Comparison of ENCODE assay signal across 1 cellular context in the genomic region with DNA sequence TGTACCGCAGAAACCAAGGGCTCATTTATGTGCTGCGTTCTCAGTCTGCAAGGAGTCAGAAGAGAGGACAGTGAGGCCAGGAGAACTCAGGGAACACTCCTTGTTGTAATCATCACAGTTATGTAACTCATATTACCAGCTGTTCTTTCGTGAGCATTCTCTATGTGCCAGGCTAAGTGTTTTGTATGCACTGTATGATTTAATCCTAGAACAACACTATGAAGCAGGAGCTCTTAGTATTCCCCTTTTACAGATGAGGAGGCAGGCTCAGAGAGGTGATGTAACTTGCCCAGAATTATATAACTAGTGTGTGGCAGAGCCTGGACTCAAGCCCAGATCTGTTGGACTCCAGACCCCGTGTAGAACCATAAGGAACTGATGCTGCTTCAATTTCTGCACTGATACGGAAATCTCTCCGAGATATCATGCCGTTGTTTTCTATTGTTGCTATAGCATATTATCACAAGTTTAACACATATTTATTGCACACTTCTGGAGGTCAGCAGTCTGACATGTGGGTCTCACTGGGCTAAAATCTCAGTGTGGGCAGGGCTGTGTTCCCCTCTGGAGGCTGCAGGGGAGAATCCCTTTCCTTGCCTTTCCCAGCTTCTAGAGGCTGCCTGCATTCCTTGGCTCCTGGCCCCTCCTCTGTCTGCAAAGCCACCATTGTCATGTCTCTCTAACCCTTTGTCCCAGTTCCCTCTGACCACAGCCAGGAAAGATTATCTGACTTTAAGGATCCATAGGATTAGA.
TF ChIP-seq lines count a peak whose summit lies in the region.

No MANE protein-coding gene starts in this region.

TF ChIP-seq in GM12878, 131 proteins besides CTCF, POLR2A, EP300 and RAD21:
- no peak for TF ChIP-seq STAT3 (IDR thresholded peaks at IDR 0.05; ENCODE audit: low read depth, low read length)
- no peak for TF ChIP-seq SRF (IDR thresholded peaks at IDR 0.05; ENCODE audit: low read depth in 2 of 2, low read length in 2 of 2)
- TF ChIP-seq BMI1 (IDR thresholded peaks at IDR 0.05; ENCODE audit: borderline replicate concordance), result no peak
- TF ChIP-seq, protein P1, sequence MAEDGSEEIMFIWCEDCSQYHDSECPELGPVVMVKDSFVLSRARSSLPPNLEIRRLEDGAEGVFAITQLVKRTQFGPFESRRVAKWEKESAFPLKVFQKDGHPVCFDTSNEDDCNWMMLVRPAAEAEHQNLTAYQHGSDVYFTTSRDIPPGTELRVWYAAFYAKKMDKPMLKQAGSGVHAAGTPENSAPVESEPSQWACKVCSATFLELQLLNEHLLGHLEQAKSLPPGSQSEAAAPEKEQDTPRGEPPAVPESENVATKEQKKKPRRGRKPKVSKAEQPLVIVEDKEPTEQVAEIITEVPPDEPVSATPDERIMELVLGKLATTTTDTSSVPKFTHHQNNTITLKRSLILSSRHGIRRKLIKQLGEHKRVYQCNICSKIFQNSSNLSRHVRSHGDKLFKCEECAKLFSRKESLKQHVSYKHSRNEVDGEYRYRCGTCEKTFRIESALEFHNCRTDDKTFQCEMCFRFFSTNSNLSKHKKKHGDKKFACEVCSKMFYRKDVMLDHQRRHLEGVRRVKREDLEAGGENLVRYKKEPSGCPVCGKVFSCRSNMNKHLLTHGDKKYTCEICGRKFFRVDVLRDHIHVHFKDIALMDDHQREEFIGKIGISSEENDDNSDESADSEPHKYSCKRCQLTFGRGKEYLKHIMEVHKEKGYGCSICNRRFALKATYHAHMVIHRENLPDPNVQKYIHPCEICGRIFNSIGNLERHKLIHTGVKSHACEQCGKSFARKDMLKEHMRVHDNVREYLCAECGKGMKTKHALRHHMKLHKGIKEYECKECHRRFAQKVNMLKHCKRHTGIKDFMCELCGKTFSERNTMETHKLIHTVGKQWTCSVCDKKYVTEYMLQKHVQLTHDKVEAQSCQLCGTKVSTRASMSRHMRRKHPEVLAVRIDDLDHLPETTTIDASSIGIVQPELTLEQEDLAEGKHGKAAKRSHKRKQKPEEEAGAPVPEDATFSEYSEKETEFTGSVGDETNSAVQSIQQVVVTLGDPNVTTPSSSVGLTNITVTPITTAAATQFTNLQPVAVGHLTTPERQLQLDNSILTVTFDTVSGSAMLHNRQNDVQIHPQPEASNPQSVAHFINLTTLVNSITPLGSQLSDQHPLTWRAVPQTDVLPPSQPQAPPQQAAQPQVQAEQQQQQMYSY (CRISPR knock-in tag; IDR thresholded peaks at IDR 0.05), result no peak
- TF ChIP-seq, protein P2, sequence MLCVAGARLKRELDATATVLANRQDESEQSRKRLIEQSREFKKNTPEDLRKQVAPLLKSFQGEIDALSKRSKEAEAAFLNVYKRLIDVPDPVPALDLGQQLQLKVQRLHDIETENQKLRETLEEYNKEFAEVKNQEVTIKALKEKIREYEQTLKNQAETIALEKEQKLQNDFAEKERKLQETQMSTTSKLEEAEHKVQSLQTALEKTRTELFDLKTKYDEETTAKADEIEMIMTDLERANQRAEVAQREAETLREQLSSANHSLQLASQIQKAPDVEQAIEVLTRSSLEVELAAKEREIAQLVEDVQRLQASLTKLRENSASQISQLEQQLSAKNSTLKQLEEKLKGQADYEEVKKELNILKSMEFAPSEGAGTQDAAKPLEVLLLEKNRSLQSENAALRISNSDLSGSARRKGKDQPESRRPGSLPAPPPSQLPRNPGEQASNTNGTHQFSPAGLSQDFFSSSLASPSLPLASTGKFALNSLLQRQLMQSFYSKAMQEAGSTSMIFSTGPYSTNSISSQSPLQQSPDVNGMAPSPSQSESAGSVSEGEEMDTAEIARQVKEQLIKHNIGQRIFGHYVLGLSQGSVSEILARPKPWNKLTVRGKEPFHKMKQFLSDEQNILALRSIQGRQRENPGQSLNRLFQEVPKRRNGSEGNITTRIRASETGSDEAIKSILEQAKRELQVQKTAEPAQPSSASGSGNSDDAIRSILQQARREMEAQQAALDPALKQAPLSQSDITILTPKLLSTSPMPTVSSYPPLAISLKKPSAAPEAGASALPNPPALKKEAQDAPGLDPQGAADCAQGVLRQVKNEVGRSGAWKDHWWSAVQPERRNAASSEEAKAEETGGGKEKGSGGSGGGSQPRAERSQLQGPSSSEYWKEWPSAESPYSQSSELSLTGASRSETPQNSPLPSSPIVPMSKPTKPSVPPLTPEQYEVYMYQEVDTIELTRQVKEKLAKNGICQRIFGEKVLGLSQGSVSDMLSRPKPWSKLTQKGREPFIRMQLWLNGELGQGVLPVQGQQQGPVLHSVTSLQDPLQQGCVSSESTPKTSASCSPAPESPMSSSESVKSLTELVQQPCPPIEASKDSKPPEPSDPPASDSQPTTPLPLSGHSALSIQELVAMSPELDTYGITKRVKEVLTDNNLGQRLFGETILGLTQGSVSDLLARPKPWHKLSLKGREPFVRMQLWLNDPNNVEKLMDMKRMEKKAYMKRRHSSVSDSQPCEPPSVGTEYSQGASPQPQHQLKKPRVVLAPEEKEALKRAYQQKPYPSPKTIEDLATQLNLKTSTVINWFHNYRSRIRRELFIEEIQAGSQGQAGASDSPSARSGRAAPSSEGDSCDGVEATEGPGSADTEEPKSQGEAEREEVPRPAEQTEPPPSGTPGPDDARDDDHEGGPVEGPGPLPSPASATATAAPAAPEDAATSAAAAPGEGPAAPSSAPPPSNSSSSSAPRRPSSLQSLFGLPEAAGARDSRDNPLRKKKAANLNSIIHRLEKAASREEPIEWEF (IDR thresholded peaks at IDR 0.05; ENCODE audit: insufficient replicate concordance, low read depth, low read length), result no peak
- no peak for TF ChIP-seq EGR1 (IDR thresholded peaks at IDR 0.05; ENCODE audit: borderline replicate concordance in 1 of 2, low read depth in 2 of 2, low read length in 2 of 2)
- TF ChIP-seq ZNF622 (IDR thresholded peaks at IDR 0.05), result no peak
- TF ChIP-seq BACH1 (IDR thresholded peaks at IDR 0.05; ENCODE audit: borderline replicate concordance), result no peak
TF ChIP-seq in GM12878: peak in this region for 0.
